ENCODE assay signal across 1 cellular context in the genomic region with DNA sequence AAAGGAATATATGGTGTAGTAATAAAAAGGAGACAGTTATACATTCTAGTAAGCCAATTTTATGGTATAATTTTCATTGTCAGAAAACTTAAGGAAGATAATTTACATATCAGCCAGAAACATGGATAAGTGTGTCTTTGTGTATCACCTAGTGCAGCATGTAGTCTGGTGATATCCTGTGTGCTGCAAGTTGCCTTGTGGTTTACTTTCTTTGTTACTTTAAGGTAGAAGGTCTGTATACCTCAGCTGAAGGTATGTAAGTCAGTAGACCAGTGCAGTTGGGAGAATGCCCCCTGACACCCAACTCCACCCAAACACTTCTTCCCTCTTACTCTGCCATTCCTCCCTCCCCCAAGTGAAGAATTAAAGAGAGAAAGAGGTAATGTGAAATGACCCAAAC.
TF ChIP-seq lines count a peak whose summit lies in the region.

No MANE protein-coding gene starts in this region.

TF ChIP-seq in K562, 482 proteins besides CTCF, POLR2A, EP300 and RAD21:
- TF ChIP-seq, protein P1, sequence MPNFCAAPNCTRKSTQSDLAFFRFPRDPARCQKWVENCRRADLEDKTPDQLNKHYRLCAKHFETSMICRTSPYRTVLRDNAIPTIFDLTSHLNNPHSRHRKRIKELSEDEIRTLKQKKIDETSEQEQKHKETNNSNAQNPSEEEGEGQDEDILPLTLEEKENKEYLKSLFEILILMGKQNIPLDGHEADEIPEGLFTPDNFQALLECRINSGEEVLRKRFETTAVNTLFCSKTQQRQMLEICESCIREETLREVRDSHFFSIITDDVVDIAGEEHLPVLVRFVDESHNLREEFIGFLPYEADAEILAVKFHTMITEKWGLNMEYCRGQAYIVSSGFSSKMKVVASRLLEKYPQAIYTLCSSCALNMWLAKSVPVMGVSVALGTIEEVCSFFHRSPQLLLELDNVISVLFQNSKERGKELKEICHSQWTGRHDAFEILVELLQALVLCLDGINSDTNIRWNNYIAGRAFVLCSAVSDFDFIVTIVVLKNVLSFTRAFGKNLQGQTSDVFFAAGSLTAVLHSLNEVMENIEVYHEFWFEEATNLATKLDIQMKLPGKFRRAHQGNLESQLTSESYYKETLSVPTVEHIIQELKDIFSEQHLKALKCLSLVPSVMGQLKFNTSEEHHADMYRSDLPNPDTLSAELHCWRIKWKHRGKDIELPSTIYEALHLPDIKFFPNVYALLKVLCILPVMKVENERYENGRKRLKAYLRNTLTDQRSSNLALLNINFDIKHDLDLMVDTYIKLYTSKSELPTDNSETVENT (CRISPR knock-in tag; IDR thresholded peaks at IDR 0.05), result no peak
- no peak for TF ChIP-seq TBL1XR1 (IDR thresholded peaks at IDR 0.05; ENCODE audit: low read length in 2 of 2)
- TF ChIP-seq ILF3 (IDR thresholded peaks at IDR 0.05; ENCODE audit: borderline replicate concordance), result no peak
- no peak for TF ChIP-seq RBFOX2 (IDR thresholded peaks at IDR 0.05; ENCODE audit: low read depth, low read length)
- no peak for TF ChIP-seq MTA1 (IDR thresholded peaks at IDR 0.05; ENCODE audit: borderline replicate concordance)
- no peak for TF ChIP-seq SIN3B (IDR thresholded peaks at IDR 0.05; ENCODE audit: low read depth)
- no peak for TF ChIP-seq MCM2 (IDR thresholded peaks at IDR 0.05; ENCODE audit: low read depth)
- TF ChIP-seq CHCHD3 (CRISPR knock-in tag; IDR thresholded peaks at IDR 0.05), result no peak
- TF ChIP-seq, protein P2, sequence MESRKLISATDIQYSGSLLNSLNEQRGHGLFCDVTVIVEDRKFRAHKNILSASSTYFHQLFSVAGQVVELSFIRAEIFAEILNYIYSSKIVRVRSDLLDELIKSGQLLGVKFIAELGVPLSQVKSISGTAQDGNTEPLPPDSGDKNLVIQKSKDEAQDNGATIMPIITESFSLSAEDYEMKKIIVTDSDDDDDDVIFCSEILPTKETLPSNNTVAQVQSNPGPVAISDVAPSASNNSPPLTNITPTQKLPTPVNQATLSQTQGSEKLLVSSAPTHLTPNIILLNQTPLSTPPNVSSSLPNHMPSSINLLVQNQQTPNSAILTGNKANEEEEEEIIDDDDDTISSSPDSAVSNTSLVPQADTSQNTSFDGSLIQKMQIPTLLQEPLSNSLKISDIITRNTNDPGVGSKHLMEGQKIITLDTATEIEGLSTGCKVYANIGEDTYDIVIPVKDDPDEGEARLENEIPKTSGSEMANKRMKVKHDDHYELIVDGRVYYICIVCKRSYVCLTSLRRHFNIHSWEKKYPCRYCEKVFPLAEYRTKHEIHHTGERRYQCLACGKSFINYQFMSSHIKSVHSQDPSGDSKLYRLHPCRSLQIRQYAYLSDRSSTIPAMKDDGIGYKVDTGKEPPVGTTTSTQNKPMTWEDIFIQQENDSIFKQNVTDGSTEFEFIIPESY (CRISPR knock-in tag; IDR thresholded peaks at IDR 0.05), result no peak
